20 cellular contexts compared by ENCODE assay signal in genomic region chr7:18872344-18872743, GRCh38.
DNase-seq lines count a peak whose midpoint lies in the region; ATAC-seq, FAIRE-seq and TF ChIP-seq lines count a peak whose summit lies in the region.
"Had no signal": no experiment of that assay in that cellular context is flagged by ENCODE, and none has a peak within 500 bp of the region (broad histone marks: within the 10 kb centered on the region; RNA-seq: fewer than 3 reads in every experiment).

No MANE protein-coding gene starts in this region.

- no peaks in the 10 kb centered on the region for H4K20me1 ChIP-seq in smooth muscle cell (ENCODE audit: low read depth)
- H4K20me1 ChIP-seq: BLaER1 treated with 17β-estradiol and CSF1 and Interleukin-3, amounts not matched to agents 10 nM and 100 nM had no signal

- POLR2A ChIA-PET in A549 (lab: Yijun Ruan, JAX): no interaction called here

- H3K27me3 ChIP-seq in smooth muscle cell (ENCODE audit: low read depth): no peaks in the 10 kb centered on the region
- H3K27me3 ChIP-seq: BLaER1 treated with 17β-estradiol and CSF1 and Interleukin-3, amounts not matched to agents 10 nM and 100 nM had no signal

- no peak for TF ChIP-seq EP300 in A549 (IDR thresholded peaks at IDR 0.05)

- H3K9me3 ChIP-seq in A549: 0 out of 3 replicates have a peak, but pooled peaks cover 2% of the 10 kb centered on the region
- no peaks in the 10 kb centered on the region for H3K9me3 ChIP-seq in smooth muscle cell (replicated peaks; ENCODE audit: low read depth)
- H3K9me3 ChIP-seq: Caco-2 had no signal

- no peak overlapping the region for H3K9ac ChIP-seq in smooth muscle cell (ENCODE audit: low read depth)
- H3K9ac ChIP-seq: BLaER1 treated with 17β-estradiol and CSF1 and Interleukin-3, amounts not matched to agents 10 nM and 100 nM had no signal

- TF ChIP-seq CTCF in A549 (IDR thresholded peaks at IDR 0.05) (no peak), smooth muscle cell (IDR thresholded peaks at IDR 0.05; ENCODE audit: borderline replicate concordance, insufficient read depth, poor library complexity, severe bottlenecking) (no peak)

- CTCF ChIA-PET in A549 (lab: Yijun Ruan, JAX): no interaction called here

- no peaks in the 10 kb centered on the region for H3F3A ChIP-seq in smooth muscle cell (ENCODE audit: low read depth)

- TF ChIP-seq RAD21 in A549 (conservative IDR thresholded peaks at IDR 0.05 in 1 of 2, IDR thresholded peaks at IDR 0.05 in 1 of 2): no peak

- H2AFZ ChIP-seq in smooth muscle cell (ENCODE audit: low read depth): peak overlapping the region; percentile 12

- TF ChIP-seq POLR2A in A549 (IDR thresholded peaks at IDR 0.05; ENCODE audit: low read length) (no peak), H54 (IDR thresholded peaks at IDR 0.05; ENCODE audit: low read depth, low read length) (no peak)

- no peaks in the 10 kb centered on the region for H3K36me3 ChIP-seq in smooth muscle cell (ENCODE audit: low read depth)
- H3K36me3 ChIP-seq: BLaER1 treated with 17β-estradiol and CSF1 and Interleukin-3, amounts not matched to agents 10 nM and 100 nM had no signal

- intact Hi-C loops in left cardiac atrium (cut with DNase I): no loop called here

- no peak overlapping the region for H3K27ac ChIP-seq in A549
- no peak overlapping the region for H3K27ac ChIP-seq in smooth muscle cell (ENCODE audit: low read depth)
- H3K27ac ChIP-seq: BLaER1 treated with 17β-estradiol and CSF1 and Interleukin-3, amounts not matched to agents 10 nM and 100 nM; C4-2B had no signal

- no peaks in the 10 kb centered on the region for H3K79me2 ChIP-seq in smooth muscle cell (ENCODE audit: low read depth)

- no peak for ATAC-seq in A549
- no peak for ATAC-seq in left cardiac atrium
- no peak for ATAC-seq in HG03460 (IDR thresholded peaks at IDR 0.05; ENCODE audit: unreplicated experiment)
- ATAC-seq: CD8-positive, alpha-beta T cell; GM12878 had no signal

- FAIRE-seq in A549 (lab: Jason Lieb, UNC): no peak
- peak; percentile 65 for FAIRE-seq in H54 (lab: Jason Lieb, UNC)
- FAIRE-seq: A204.1, D721Med, G401.6, GM12878, GM12892, GM18507 had no signal

- H3K4me1 ChIP-seq in A549 (no peaks in the 10 kb centered on the region), smooth muscle cell (ENCODE audit: low read depth) (peaks cover 4% of the 10 kb centered on the region)
- H3K4me1 ChIP-seq: Caco-2 had no signal

- 20% methylated on average over 2 of the region's 2 CpGs for WGBS in A549 (ENCODE audit: missing lambda C conversion rate)
- 96% methylated on average over 2 of the region's 2 CpGs for WGBS in smooth muscle cell (ENCODE audit: low lambda C conversion rate)

- H3K4me2 ChIP-seq in A549: no peak overlapping the region
- no peak overlapping the region for H3K4me2 ChIP-seq in smooth muscle cell
- H3K4me2 ChIP-seq: BLaER1 treated with 17β-estradiol and CSF1 and Interleukin-3, amounts not matched to agents 10 nM and 100 nM had no signal

- DNase-seq in A549 (ENCODE audit: low read depth in 1 of 2, low spot score in 1 of 2) (no peak), H54 (ENCODE audit: insufficient read length, low spot score) (no peak), smooth muscle cell (lab: John Stamatoyannopoulos, UW; ENCODE audit: unreplicated experiment) (no peak), left cardiac atrium (no peak)
- DNase-seq: 8988T; AML-193; Caco-2; Calu3; CD4-positive, alpha-beta T cell; CD8-positive, alpha-beta T cell; DMS79 treated with DMSO at 0.1 percent for 48 hours had no signal

- H3K4me3 ChIP-seq in A549 (no peak overlapping the region), smooth muscle cell (no peak overlapping the region)
- H3K4me3 ChIP-seq: BLaER1 treated with 17β-estradiol and CSF1 and Interleukin-3, amounts not matched to agents 10 nM and 100 nM; GM12878 had no signal

TF ChIP-seq in A549, 52 proteins besides CTCF, POLR2A, EP300 and RAD21:
- TF ChIP-seq ELK1 (IDR thresholded peaks at IDR 0.05; ENCODE audit: low read depth, low read length): no peak
- peak; percentile 35 for TF ChIP-seq MAFK (IDR thresholded peaks at IDR 0.05; ENCODE audit: partially characterized antibody)
- no peak for TF ChIP-seq HOXB13 (CRISPR knock-in tag; IDR thresholded peaks at IDR 0.05; ENCODE audit: low read depth)
